26 cellular contexts compared by ENCODE assay signal in genomic region chr9:3437031-3437430, GRCh38.
A peak's percentile ranks its signal among the peaks of the same experiment; 100 is the strongest.
DNase-seq lines count a peak whose midpoint lies in the region; ATAC-seq and TF ChIP-seq lines count a peak whose summit lies in the region.
"Had no signal": no experiment of that assay in that cellular context is flagged by ENCODE, and none has a peak within 500 bp of the region (broad histone marks: within the 10 kb centered on the region; RNA-seq: fewer than 3 reads in every experiment).

No MANE protein-coding gene starts in this region.

- peaks cover 38% of the 10 kb centered on the region for H3K4me1 Mint-ChIP-seq in brain
- H3K4me1 Mint-ChIP-seq in activated naive CD4-positive, alpha-beta T cell treated with anti-CD3 and anti-CD28 coated beads, Interleukin-2, amount 10 ng/mL, durations not matched to agents 7 days and 5 days = no peaks in the 10 kb centered on the region

- no peak for TF ChIP-seq CTCF in BE2C (IDR thresholded peaks at IDR 0.05; ENCODE audit: low read depth, low read length)
- no peak for TF ChIP-seq CTCF in brain (conservative IDR thresholded peaks at IDR 0.05)

- peak overlapping the region in 4 of 5 experiments; percentile 51 to 79 (median 62) for H3K27ac Mint-ChIP-seq in brain
- no peak overlapping the region for H3K27ac Mint-ChIP-seq in activated naive CD4-positive, alpha-beta T cell treated with anti-CD3 and anti-CD28 coated beads, Interleukin-2, amount 10 ng/mL, durations not matched to agents 7 days and 5 days
- H3K27ac Mint-ChIP-seq: effector memory CD8-positive, alpha-beta T cell; immature natural killer cell; naive thymus-derived CD8-positive, alpha-beta T cell had no signal

- DNase-seq in BE2C (peak; percentile 20), NCI-H1105 (lab: John Stamatoyannopoulos, UW) (peak; percentile 96), NCI-H2171 treated with DMSO at 0.1 percent for 48 hours (lab: John Stamatoyannopoulos, UW) (peak; percentile 49), AG08395 (ENCODE audit: low spot score) (no peak)
- DNase-seq in activated naive CD4-positive, alpha-beta T cell treated with anti-CD3 and anti-CD28 coated beads, Interleukin-2, amount 10 ng/mL, durations not matched to agents 7 days and 5 days = no peak
- DNase-seq: activated CD4-positive, alpha-beta T cell treated with anti-CD3 and anti-CD28 coated beads for 4 hours; activated naive CD4-positive, alpha-beta T cell; activated T-cell treated with anti-CD3 and anti-CD28 coated beads, Interleukin-2, amount 50 U/mL, for 4 hours; Calu3; effector memory CD8-positive, alpha-beta T cell; immature natural killer cell; midbrain; naive thymus-derived CD8-positive, alpha-beta T cell; occipital lobe; stimulated activated CD4-positive, alpha-beta T cell treated with anti-CD3 and anti-CD28 coated beads, Interleukin-1b, Interleukin-23, amount 100 ng/mL, for 48 hours; T-helper 2 cell; upper lobe of right lung had no signal

- no peaks in the 10 kb centered on the region for H3K36me3 ChIP-seq in BE2C
- H3K36me3 ChIP-seq: breast epithelium, upper lobe of right lung had no signal

- peak overlapping the region in 2 of 5 experiments; percentile 2 to 23 for H3K4me3 Mint-ChIP-seq in brain
- H3K4me3 Mint-ChIP-seq in activated naive CD4-positive, alpha-beta T cell treated with anti-CD3 and anti-CD28 coated beads, Interleukin-2, amount 10 ng/mL, durations not matched to agents 7 days and 5 days = no peak overlapping the region
- H3K4me3 Mint-ChIP-seq: activated T-cell treated with anti-CD3 and anti-CD28 coated beads, Interleukin-2, amount 50 U/mL, for 4 hours; effector memory CD8-positive, alpha-beta T cell; immature natural killer cell; naive thymus-derived CD8-positive, alpha-beta T cell had no signal

- H3K4me1 ChIP-seq in BE2C = peaks cover 18% of the 10 kb centered on the region
- H3K4me1 ChIP-seq: breast epithelium, foreskin keratinocyte had no signal

- peaks cover 51% of the 10 kb centered on the region for H3K36me3 Mint-ChIP-seq in brain
- H3K36me3 Mint-ChIP-seq in activated naive CD4-positive, alpha-beta T cell treated with anti-CD3 and anti-CD28 coated beads, Interleukin-2, amount 10 ng/mL, durations not matched to agents 7 days and 5 days = peaks cover 2% of the 10 kb centered on the region

- CTCF ChIA-PET in activated naive CD4-positive, alpha-beta T cell treated with anti-CD3 and anti-CD28 coated beads, Interleukin-2, amount 10 ng/mL, durations not matched to agents 7 days and 5 days (lab: Charles Lee) = no interaction called here

- H3K27me3 Mint-ChIP-seq in brain = no peaks in the 10 kb centered on the region
- H3K27me3 Mint-ChIP-seq in activated naive CD4-positive, alpha-beta T cell treated with anti-CD3 and anti-CD28 coated beads, Interleukin-2, amount 10 ng/mL, durations not matched to agents 7 days and 5 days = no peaks in the 10 kb centered on the region
- H3K27me3 Mint-ChIP-seq: effector memory CD8-positive, alpha-beta T cell; naive thymus-derived CD8-positive, alpha-beta T cell had no signal

- H3K4me3 ChIP-seq in BE2C (ENCODE audit: low read depth, low read length) = no peak overlapping the region
- H3K4me3 ChIP-seq: breast epithelium, skin epidermis, upper lobe of right lung had no signal

- H3K9me3 Mint-ChIP-seq in brain = peaks cover 2 to 8% (median 6%) of the 10 kb centered on the region in 5 experiments
- H3K9me3 Mint-ChIP-seq in activated naive CD4-positive, alpha-beta T cell treated with anti-CD3 and anti-CD28 coated beads, Interleukin-2, amount 10 ng/mL, durations not matched to agents 7 days and 5 days = no peaks in the 10 kb centered on the region
- H3K9me3 Mint-ChIP-seq: activated T-cell treated with anti-CD3 and anti-CD28 coated beads, Interleukin-2, amount 50 U/mL, for 4 hours; effector memory CD8-positive, alpha-beta T cell; immature natural killer cell had no signal

- H3K27me3 ChIP-seq in BE2C = no peaks in the 10 kb centered on the region
- H3K27me3 ChIP-seq: breast epithelium, foreskin keratinocyte, upper lobe of right lung had no signal

- no peaks in the 10 kb centered on the region for H3K9me3 ChIP-seq in BE2C
- H3K9me3 ChIP-seq: breast epithelium, upper lobe of right lung had no signal

- no peak for ATAC-seq in HG03469 (IDR thresholded peaks at IDR 0.05; ENCODE audit: unreplicated experiment)
- no peak for ATAC-seq in HG02763 (IDR thresholded peaks at IDR 0.05; ENCODE audit: unreplicated experiment)
- ATAC-seq: activated T-cell treated with anti-CD3 and anti-CD28 coated beads, Interleukin-2, amount 50 U/mL, for 4 hours; effector memory CD8-positive, alpha-beta T cell; esophagus mucosa; foreskin keratinocyte; HepG2; left lobe of liver; naive thymus-derived CD8-positive, alpha-beta T cell; upper lobe of right lung had no signal

Comparison
In these comparisons a context has a peak if more than half of its experiments do, and no peak if none do; other contexts are left out.
1. DNase-seq: peak in BE2C (single experiment), NCI-H1105 (single experiment) and NCI-H2171 treated with DMSO at 0.1 percent for 48 hours (single experiment); none in AG08395 (single experiment) and activated naive CD4-positive, alpha-beta T cell treated with anti-CD3 and anti-CD28 coated beads, Interleukin-2, amount 10 ng/mL, durations not matched to agents 7 days and 5 days (single experiment).